33 cellular contexts compared by ENCODE assay signal in genomic region chr2:64386676-64387075, GRCh38.
"Had no signal": no experiment of that assay in that cellular context is flagged by ENCODE, and none has a peak within 500 bp of the region (broad histone marks: within the 10 kb centered on the region; RNA-seq: fewer than 3 reads in every experiment).

No MANE protein-coding gene starts in this region.

- H3K4me3 ChIP-seq: ascending aorta, cardiac muscle cell, Peyer's patch, SJSA1 had no signal

- H3K9ac ChIP-seq: SK-N-SH had no signal

- H3K4me1 ChIP-seq: ascending aorta, Peyer's patch, SJSA1 had no signal

- H3K4me2 ChIP-seq: SK-N-SH had no signal

- H3K27me3 ChIP-seq: ascending aorta, Peyer's patch had no signal

- H3K9me3 Mint-ChIP-seq: activated CD4-positive, alpha-beta T cell treated with anti-CD3 and anti-CD28 coated beads, Interleukin-2, amount 10 ng/mL, durations not matched to agents 24 days and 14 days; activated T-cell treated with anti-CD3 and anti-CD28 coated beads, Interleukin-2, amount 50 U/mL, for 72 hours had no signal

- DNase-seq: activated CD4-positive, alpha-beta T cell treated with anti-CD3 and anti-CD28 coated beads, Interleukin-2, amount 10 ng/mL, durations not matched to agents 24 days and 14 days; activated CD4-positive, alpha-beta T cell treated with anti-CD3 and anti-CD28 coated beads, Interleukin-2, amount 50 U/mL, for 4 hours; activated CD8-positive, alpha-beta T cell treated with anti-CD3 and anti-CD28 coated beads for 36 hours; activated effector memory CD4-positive, alpha-beta T cell treated with anti-CD3 and anti-CD28 coated beads, Interleukin-2, amount 50 U/mL, for 16 hours; activated naive CD4-positive, alpha-beta T cell; activated naive CD8-positive, alpha-beta T cell treated with anti-CD3 and anti-CD28 coated beads, Interleukin-2, amount 10 ng/mL, durations not matched to agents 7 days and 5 days; activated T-cell treated with anti-CD3 and anti-CD28 coated beads, Interleukin-2, amount 50 U/mL, for 1 hour; activated T-cell treated with anti-CD3 and anti-CD28 coated beads, Interleukin-2, amount 50 U/mL, for 72 hours; amygdala; NCI-H1092 treated with DMSO at 0.1 percent for 48 hours; NCI-H1417; NCI-H146; NCI-H187; NCI-H2029 treated with DMSO at 0.1 percent for 48 hours; NCI-H2107; NCI-H2171; NCI-H510A; NCI-H526; NCI-H748 treated with DMSO at 0.1 percent for 48 hours; NK-92 treated with Interleukin-12 subunit alpha and Interleukin-12 subunit beta, amount 100 ng/mL, for 24 hours; PC-3; Peyer's patch; RPMI8226; SHP77 treated with DMSO at 0.1 percent for 48 hours; SK-N-SH; T-helper 2 cell; T-helper 9 cell; WERI-Rb-1 had no signal

- H3K4me1 Mint-ChIP-seq: activated CD4-positive, alpha-beta T cell treated with anti-CD3 and anti-CD28 coated beads, Interleukin-2, amount 10 ng/mL, durations not matched to agents 24 days and 14 days; activated naive CD4-positive, alpha-beta T cell treated with anti-CD3 and anti-CD28 coated beads, Interleukin-2, amount 50 U/mL, for 24 hours; activated naive CD8-positive, alpha-beta T cell treated with anti-CD3 and anti-CD28 coated beads, Interleukin-2, amount 10 ng/mL, durations not matched to agents 7 days and 5 days; activated T-helper 17 cell treated with anti-CD3 and anti-CD28 coated beads, Interleukin-2, amount 50 U/mL, for 72 hours had no signal

- H3K9me3 ChIP-seq: ascending aorta, Peyer's patch, SJSA1 had no signal

- H3K27ac Mint-ChIP-seq: activated CD4-positive, alpha-beta T cell treated with anti-CD3 and anti-CD28 coated beads, Interleukin-2, amount 10 ng/mL, durations not matched to agents 24 days and 14 days; activated CD8-positive, alpha-beta T cell treated with anti-CD3 and anti-CD28 coated beads for 36 hours; activated naive CD4-positive, alpha-beta T cell treated with anti-CD3 and anti-CD28 coated beads, Interleukin-2, amount 50 U/mL, for 24 hours; activated naive CD8-positive, alpha-beta T cell treated with anti-CD3 and anti-CD28 coated beads, Interleukin-2, amount 10 ng/mL, durations not matched to agents 7 days and 5 days; activated T-cell treated with anti-CD3 and anti-CD28 coated beads, Interleukin-2, amount 50 U/mL, for 72 hours; activated T-helper 17 cell treated with anti-CD3 and anti-CD28 coated beads, Interleukin-2, amount 50 U/mL, for 72 hours had no signal

- H3K27ac ChIP-seq: ascending aorta, cardiac muscle cell, Peyer's patch, SJSA1, WERI-Rb-1 had no signal

- H3K36me3 ChIP-seq: ascending aorta, cardiac muscle cell, Peyer's patch, SJSA1, WERI-Rb-1 had no signal

- H3K4me3 Mint-ChIP-seq: activated CD4-positive, alpha-beta T cell treated with anti-CD3 and anti-CD28 coated beads, Interleukin-2, amount 10 ng/mL, durations not matched to agents 24 days and 14 days; activated CD8-positive, alpha-beta T cell treated with anti-CD3 and anti-CD28 coated beads for 36 hours; activated naive CD4-positive, alpha-beta T cell treated with anti-CD3 and anti-CD28 coated beads, Interleukin-2, amount 50 U/mL, for 24 hours; activated naive CD8-positive, alpha-beta T cell treated with anti-CD3 and anti-CD28 coated beads, Interleukin-2, amount 10 ng/mL, durations not matched to agents 7 days and 5 days; activated T-cell treated with anti-CD3 and anti-CD28 coated beads, Interleukin-2, amount 50 U/mL, for 72 hours; activated T-helper 17 cell treated with anti-CD3 and anti-CD28 coated beads, Interleukin-2, amount 50 U/mL, for 72 hours had no signal

- H3K36me3 Mint-ChIP-seq: activated naive CD8-positive, alpha-beta T cell treated with anti-CD3 and anti-CD28 coated beads, Interleukin-2, amount 10 ng/mL, durations not matched to agents 7 days and 5 days had no signal
